In genomic region chr16:81314603-81315270, GRCh38 we compare ENCODE assay signal across 8 cellular contexts. TPM values are rescaled to one million over a fixed set of nuclear protein-coding genes. Genes with fewer than 3 reads are reported as not detected.
DNase-seq lines count a peak whose midpoint lies in the region; ATAC-seq and TF ChIP-seq lines count a peak whose summit lies in the region.

A gene with protein sequence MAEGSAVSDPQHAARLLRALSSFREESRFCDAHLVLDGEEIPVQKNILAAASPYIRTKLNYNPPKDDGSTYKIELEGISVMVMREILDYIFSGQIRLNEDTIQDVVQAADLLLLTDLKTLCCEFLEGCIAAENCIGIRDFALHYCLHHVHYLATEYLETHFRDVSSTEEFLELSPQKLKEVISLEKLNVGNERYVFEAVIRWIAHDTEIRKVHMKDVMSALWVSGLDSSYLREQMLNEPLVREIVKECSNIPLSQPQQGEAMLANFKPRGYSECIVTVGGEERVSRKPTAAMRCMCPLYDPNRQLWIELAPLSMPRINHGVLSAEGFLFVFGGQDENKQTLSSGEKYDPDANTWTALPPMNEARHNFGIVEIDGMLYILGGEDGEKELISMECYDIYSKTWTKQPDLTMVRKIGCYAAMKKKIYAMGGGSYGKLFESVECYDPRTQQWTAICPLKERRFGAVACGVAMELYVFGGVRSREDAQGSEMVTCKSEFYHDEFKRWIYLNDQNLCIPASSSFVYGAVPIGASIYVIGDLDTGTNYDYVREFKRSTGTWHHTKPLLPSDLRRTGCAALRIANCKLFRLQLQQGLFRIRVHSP (plus strand): TSS chr16:81314962. CDS start chr16:81315114, 152 bp downstream.

- H3K9ac ChIP-seq in SK-N-SH, result peak within 1 kb of the TSS; percentile 85

- TF ChIP-seq CTCF in GM10248 (IDR thresholded peaks at IDR 0.05; ENCODE audit: control extremely low read depth, extremely low read depth, low read depth, missing control alignments) (no peak), SK-N-SH (IDR thresholded peaks at IDR 0.05) (no peak), suprapubic skin (IDR thresholded peaks at IDR 0.05) (no peak)

- peak within 1 kb of the TSS; percentile 94 for H3K4me2 ChIP-seq in SK-N-SH

- peaks cover 0 to 5% of the 10 kb centered on the region in 2 experiments for H3K36me3 ChIP-seq in SK-N-SH (replicated peaks in 1 of 2; ENCODE audit: control insufficient read depth in 1 of 2, insufficient read depth in 2 of 2, low read length in 1 of 2)
- peaks cover 3% of the 10 kb centered on the region for H3K36me3 ChIP-seq in suprapubic skin

- ATAC-seq in HG02610 (IDR thresholded peaks at IDR 0.05; ENCODE audit: unreplicated experiment), result peak; percentile 97
- ATAC-seq in activated naive CD4-positive, alpha-beta T cell treated with anti-CD3 and anti-CD28 coated beads, Interleukin-2, amount 50 U/mL, for 72 hours, result peak; percentile 94 to 98

- no peak for TF ChIP-seq RAD21 in SK-N-SH (IDR thresholded peaks at IDR 0.05; ENCODE audit: low read length)

- no peaks in the 10 kb centered on the region for H3K9me3 ChIP-seq in SK-N-SH
- no peaks in the 10 kb centered on the region for H3K9me3 ChIP-seq in suprapubic skin

- H3K27me3 ChIP-seq in SK-N-SH (ENCODE audit: insufficient read depth) (no peaks in the 10 kb centered on the region), suprapubic skin (no peaks in the 10 kb centered on the region)

- H4K20me1 ChIP-seq in SK-N-SH (ENCODE audit: insufficient read depth), result peaks cover 6% of the 10 kb centered on the region; the same call in 1 of the 2 replicates

- H3F3A ChIP-seq in SK-N-SH (replicated peaks; ENCODE audit: insufficient read depth), result peaks cover 20% of the 10 kb centered on the region

- H3K4me1 ChIP-seq in SK-N-SH (ENCODE audit: control insufficient read depth in 1 of 2, insufficient read depth in 2 of 2, low read depth in 1 of 2, low read length in 1 of 2), result peaks cover 8 to 11% of the 10 kb centered on the region in 2 experiments; a peak in 3 of 4 replicates
- H3K4me1 ChIP-seq in suprapubic skin, result peaks cover 57% of the 10 kb centered on the region

- no peaks in the 10 kb centered on the region for H3K9me2 ChIP-seq in SK-N-SH

- TF ChIP-seq POLR2A in suprapubic skin (IDR thresholded peaks at IDR 0.05), result peak; percentile 35 to 78

- no peaks in the 10 kb centered on the region for H3K9me3 Mint-ChIP-seq in activated naive CD4-positive, alpha-beta T cell treated with anti-CD3 and anti-CD28 coated beads, Interleukin-2, amount 50 U/mL, for 72 hours

- WGBS in SK-N-SH (ENCODE audit: low lambda C conversion rate), result under 1% methylated on average over 17 of the region's 75 CpGs
- under 1% methylated on average over 13 of the region's 75 CpGs for WGBS in suprapubic skin

- peaks cover 10 to 18% of the 10 kb centered on the region in 2 donors for H3K36me3 Mint-ChIP-seq in activated naive CD4-positive, alpha-beta T cell treated with anti-CD3 and anti-CD28 coated beads, Interleukin-2, amount 50 U/mL, for 72 hours

- H3K27ac Mint-ChIP-seq in activated naive CD4-positive, alpha-beta T cell treated with anti-CD3 and anti-CD28 coated beads, Interleukin-2, amount 50 U/mL, for 72 hours, result peak within 1 kb of the TSS; percentile 85 to 99

- peaks cover 69% of the 10 kb centered on the region for H3K79me2 ChIP-seq in SK-N-SH (ENCODE audit: insufficient read depth)

- H3K27ac ChIP-seq in SK-N-SH (ENCODE audit: low read depth in 2 of 2, low read length in 1 of 2) (peak within 1 kb of the TSS; percentile 56 to 75), suprapubic skin (peak within 1 kb of the TSS; percentile 93)

- POLR2A ChIA-PET in GM10248 (lab: Yijun Ruan, JAX), result interaction anchor here (0.6 kb wide), 1 partner anchor 88 kb away, joined by 6 read pairs; no protein-coding TSS in a partner anchor
- POLR2A ChIA-PET in SK-N-SH (lab: Yijun Ruan, JAX), result interaction anchor here (0.6 to 1.0 kb wide), 3 partner anchors 10 to 104 kb away, joined by 3 to 4 read pairs (median 3); no protein-coding TSS in a partner anchor

- peak; percentile 96 for DNase-seq in GM10248 (ENCODE audit: extremely low spot score)
- DNase-seq in NCI-H1092 (lab: John Stamatoyannopoulos, UW), result peak; percentile 95
- peak; percentile 95 for DNase-seq in SK-N-SH
- peak; percentile 91 to 96 for DNase-seq in activated naive CD4-positive, alpha-beta T cell treated with anti-CD3 and anti-CD28 coated beads, Interleukin-2, amount 50 U/mL, for 72 hours (ENCODE audit: low spot score in 2 of 2)
- peak; percentile 94 for DNase-seq in globus pallidus (ENCODE audit: low spot score)
- DNase-seq in nucleus accumbens (lab: John Stamatoyannopoulos, UW), result peak; percentile 24 to 98 (median 93)
- peak; percentile 96 to 98 for DNase-seq in suprapubic skin (ENCODE audit: low spot score in 2 of 2)

- CTCF ChIA-PET in GM10248 (lab: Yijun Ruan, JAX), result interaction anchor here (1.0 to 2.8 kb wide), 8 partner anchors 10 to 382 kb away, joined by 3 to 9 read pairs (median 4); no protein-coding TSS in a partner anchor
- CTCF ChIA-PET in SK-N-SH (lab: Yijun Ruan, JAX), result interaction anchor here (1.0 to 1.6 kb wide), 3 partner anchors 8 to 410 kb away, joined by 3 to 6 read pairs (median 3); no protein-coding TSS in a partner anchor

- peak within 1 kb of the TSS; percentile 95 for H2AFZ ChIP-seq in SK-N-SH (ENCODE audit: low read depth)

- peak within 1 kb of the TSS; percentile 75 to 94 for H3K4me3 ChIP-seq in SK-N-SH (ENCODE audit: low read depth in 2 of 2, low read length in 1 of 2)
- H3K4me3 ChIP-seq in suprapubic skin, result peak within 1 kb of the TSS; percentile 80

- 0 out of 4 replicates have a peak, but pooled peaks of 1 of the 2 experiments have one; percentile 8 for TF ChIP-seq EP300 in SK-N-SH (IDR thresholded peaks at IDR 0.05; ENCODE audit: borderline replicate concordance in 1 of 2, low read depth in 1 of 2, low read length in 1 of 2)
- TF ChIP-seq EP300 in suprapubic skin (IDR thresholded peaks at IDR 0.05), result no peak

TF ChIP-seq in SK-N-SH, 30 proteins besides CTCF, POLR2A, EP300 and RAD21 (continues in another document):
- no peak for TF ChIP-seq FOSL2 (IDR thresholded peaks at IDR 0.05; ENCODE audit: borderline replicate concordance, low read depth)
- TF ChIP-seq, protein P1, sequence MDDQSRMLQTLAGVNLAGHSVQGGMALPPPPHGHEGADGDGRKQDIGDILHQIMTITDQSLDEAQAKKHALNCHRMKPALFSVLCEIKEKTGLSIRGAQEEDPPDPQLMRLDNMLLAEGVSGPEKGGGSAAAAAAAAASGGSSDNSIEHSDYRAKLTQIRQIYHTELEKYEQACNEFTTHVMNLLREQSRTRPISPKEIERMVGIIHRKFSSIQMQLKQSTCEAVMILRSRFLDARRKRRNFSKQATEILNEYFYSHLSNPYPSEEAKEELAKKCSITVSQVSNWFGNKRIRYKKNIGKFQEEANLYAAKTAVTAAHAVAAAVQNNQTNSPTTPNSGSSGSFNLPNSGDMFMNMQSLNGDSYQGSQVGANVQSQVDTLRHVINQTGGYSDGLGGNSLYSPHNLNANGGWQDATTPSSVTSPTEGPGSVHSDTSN (IDR thresholded peaks at IDR 0.05), result peak; percentile 17; the same call in 1 of the 2 replicates
- TF ChIP-seq MEF2A (IDR thresholded peaks at IDR 0.05; ENCODE audit: borderline replicate concordance, low read depth), result no peak
- TF ChIP-seq REST (IDR thresholded peaks at IDR 0.05; ENCODE audit: low read depth, low read length), result no peak
- TF ChIP-seq ELF1 (IDR thresholded peaks at IDR 0.05), result peak; percentile 58; the same call in 1 of the 2 replicates
- peak; percentile 83 for TF ChIP-seq USF1 (IDR thresholded peaks at IDR 0.05; ENCODE audit: borderline replicate concordance, low read depth)
- TF ChIP-seq, protein P2, sequence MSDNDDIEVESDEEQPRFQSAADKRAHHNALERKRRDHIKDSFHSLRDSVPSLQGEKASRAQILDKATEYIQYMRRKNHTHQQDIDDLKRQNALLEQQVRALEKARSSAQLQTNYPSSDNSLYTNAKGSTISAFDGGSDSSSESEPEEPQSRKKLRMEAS (IDR thresholded peaks at IDR 0.05; ENCODE audit: low read depth), result peak; percentile 83
- peak; percentile 67; the same call in 1 of the 2 replicates for TF ChIP-seq YY1 (IDR thresholded peaks at IDR 0.05; ENCODE audit: low read depth)
- no peak for TF ChIP-seq JUND (IDR thresholded peaks at IDR 0.05)

RNA-seq across cellular contexts. Expression of the gene that starts here (rescaled TPM):
- 0.79 and 0.99 TPM in 2 replicates for polyA plus RNA-seq in SK-N-SH (2012; rRNA removed)
- 0.87 and 0.94 TPM in 2 replicates for polyA plus RNA-seq in SK-N-SH (2012; cell fraction: cytosol; rRNA removed)
- polyA plus RNA-seq in SK-N-SH (2012; cell fraction: nucleus; rRNA removed), result 1.2 and 1.9 TPM in 2 replicates
- total RNA-seq in activated naive CD4-positive, alpha-beta T cell treated with anti-CD3 and anti-CD28 coated beads, Interleukin-2, amount 50 U/mL, for 72 hours, result 10 to 100 TPM; 12.8 to 15.7 TPM
- total RNA-seq in suprapubic skin, result 100 to 1,000 TPM in 3 of 4 donors, 10 to 100 TPM in 1; 74.3 to 168 (median 130) TPM

Comparison
In these comparisons a context has a peak if more than half of its experiments do, and no peak if none do; other contexts are left out.
1. Peak in every context shown above with its lines: DNase-seq, ATAC-seq, H3K4me3 ChIP-seq and H3K27ac ChIP-seq.
2. RNA of the gene that starts here (total RNA-seq): 74.3 to 168 TPM in suprapubic skin; 12.8 to 15.7 TPM in activated naive CD4-positive, alpha-beta T cell treated with anti-CD3 and anti-CD28 coated beads, Interleukin-2, amount 50 U/mL, for 72 hours; every median in the first group is over 4 times any median in the second.